Comparison of ENCODE assay signal across 31 cellular contexts in genomic region chr3:53589806-53590205, GRCh38.
"Had no signal": no experiment of that assay in that cellular context is flagged by ENCODE, and none has a peak within 500 bp of the region (broad histone marks: within the 10 kb centered on the region; RNA-seq: fewer than 3 reads in every experiment).

No MANE protein-coding gene starts in this region.

- H3K27me3 ChIP-seq: cardiac muscle cell had no signal

- H3K36me3 Mint-ChIP-seq: activated CD4-positive, alpha-beta memory T cell treated with anti-CD3 and anti-CD28 coated beads for 36 hours; activated CD8-positive, alpha-beta memory T cell treated with anti-CD3 and anti-CD28 coated beads, Interleukin-2, amount 10 ng/mL, durations not matched to agents 7 days and 5 days; activated naive CD8-positive, alpha-beta T cell; activated naive CD8-positive, alpha-beta T cell treated with anti-CD3 and anti-CD28 coated beads, Interleukin-2, amount 10 ng/mL, durations not matched to agents 7 days and 5 days; brain had no signal

- H3K9me3 Mint-ChIP-seq: activated B cell treated with CpG ODN at 0.5 μM for 24 hours; activated CD4-positive, alpha-beta memory T cell treated with anti-CD3 and anti-CD28 coated beads for 36 hours; activated CD4-positive, alpha-beta T cell treated with anti-CD3 and anti-CD28 coated beads, Interleukin-2, amount 10 ng/mL, durations not matched to agents 24 days and 14 days; activated CD8-positive, alpha-beta T cell treated with anti-CD3 and anti-CD28 coated beads for 36 hours; activated naive CD8-positive, alpha-beta T cell treated with anti-CD3 and anti-CD28 coated beads, Interleukin-2, amount 10 ng/mL, durations not matched to agents 7 days and 5 days; activated naive CD8-positive, alpha-beta T cell treated with anti-CD3 and anti-CD28 coated beads, Interleukin-2, amount 50 U/mL, for 24 hours; activated T-cell treated with anti-CD3 and anti-CD28 coated beads, Interleukin-2, amount 50 U/mL, for 24 hours; activated T-helper 2 cell treated with anti-CD3 and anti-CD28 coated beads, Interferon-gamma antibody, Interleukin-2, Interleukin-4, amounts not matched to agents 10 μg/mL and 5 μg/mL and 100 μg/mL, durations not matched to agents 14 hours and 24 hours and 36 hours; brain; central memory CD8-positive, alpha-beta T cell; T-helper 1 cell treated with Interleukin-12 subunit alpha and Interleukin-12 subunit beta and Interleukin-4 antibody, amounts not matched to agents 30 μg/mL and 1 μg/mL, for 36 hours; T-helper 2 cell treated with Interferon-gamma antibody and Interleukin-4, amounts not matched to agents 5 μg/mL and 100 μg/mL, for 36 hours had no signal

- H3K4me1 Mint-ChIP-seq: activated CD4-positive, alpha-beta T cell treated with anti-CD3 and anti-CD28 coated beads, Interleukin-2, amount 10 ng/mL, durations not matched to agents 24 days and 14 days; activated CD8-positive, alpha-beta memory T cell treated with anti-CD3 and anti-CD28 coated beads, Interleukin-2, amount 10 ng/mL, durations not matched to agents 7 days and 5 days; activated naive CD8-positive, alpha-beta T cell treated with anti-CD3 and anti-CD28 coated beads, Interleukin-2, amount 10 ng/mL, durations not matched to agents 7 days and 5 days; activated naive CD8-positive, alpha-beta T cell treated with anti-CD3 and anti-CD28 coated beads, Interleukin-2, amount 50 U/mL, for 24 hours; central memory CD8-positive, alpha-beta T cell had no signal

- H3K27me3 Mint-ChIP-seq: activated B cell treated with CpG ODN at 0.5 μM for 24 hours; activated naive CD8-positive, alpha-beta T cell; activated T-cell treated with anti-CD3 and anti-CD28 coated beads, Interleukin-2, amount 50 U/mL, for 24 hours had no signal

- H3K27ac Mint-ChIP-seq: activated B cell treated with CpG ODN at 0.5 μM for 24 hours; activated CD4-positive, alpha-beta memory T cell treated with anti-CD3 and anti-CD28 coated beads for 36 hours; activated CD4-positive, alpha-beta T cell treated with anti-CD3 and anti-CD28 coated beads, Interleukin-2, amount 10 ng/mL, durations not matched to agents 24 days and 14 days; activated CD8-positive, alpha-beta memory T cell treated with anti-CD3 and anti-CD28 coated beads, Interleukin-2, amount 10 ng/mL, durations not matched to agents 7 days and 5 days; activated CD8-positive, alpha-beta T cell treated with anti-CD3 and anti-CD28 coated beads for 36 hours; activated naive CD8-positive, alpha-beta T cell; activated naive CD8-positive, alpha-beta T cell treated with anti-CD3 and anti-CD28 coated beads, Interleukin-2, amount 10 ng/mL, durations not matched to agents 7 days and 5 days; activated naive CD8-positive, alpha-beta T cell treated with anti-CD3 and anti-CD28 coated beads, Interleukin-2, amount 50 U/mL, for 24 hours; activated T-cell treated with anti-CD3 and anti-CD28 coated beads, Interleukin-2, amount 50 U/mL, for 24 hours; activated T-helper 2 cell treated with anti-CD3 and anti-CD28 coated beads, Interferon-gamma antibody, Interleukin-2, Interleukin-4, amounts not matched to agents 10 μg/mL and 5 μg/mL and 100 μg/mL, durations not matched to agents 14 hours and 24 hours and 36 hours; brain; T-helper 1 cell treated with Interleukin-12 subunit alpha and Interleukin-12 subunit beta and Interleukin-4 antibody, amounts not matched to agents 30 μg/mL and 1 μg/mL, for 36 hours; T-helper 2 cell treated with Interferon-gamma antibody and Interleukin-4, amounts not matched to agents 5 μg/mL and 100 μg/mL, for 36 hours had no signal

- H3K36me3 ChIP-seq: cardiac muscle cell had no signal

- DNase-seq: activated B cell treated with CpG ODN at 0.5 μM for 24 hours; activated CD4-positive, alpha-beta memory T cell treated with anti-CD3 and anti-CD28 coated beads for 36 hours; activated CD4-positive, alpha-beta T cell treated with anti-CD3 and anti-CD28 coated beads for 4 hours; activated CD4-positive, alpha-beta T cell treated with anti-CD3 and anti-CD28 coated beads, Interleukin-2, amount 10 ng/mL, durations not matched to agents 24 days and 14 days; activated CD4-positive, alpha-beta T cell treated with anti-CD3 and anti-CD28 coated beads, Interleukin-2, amount 50 U/mL, for 1 hour; activated CD4-positive, alpha-beta T cell treated with anti-CD3 and anti-CD28 coated beads, Interleukin-2, amount 50 U/mL, for 4 hours; activated CD4-positive, CD25-positive, alpha-beta regulatory T cell treated with anti-CD3 and anti-CD28 coated beads, Interleukin-2, amount 50 U/mL, for 72 hours; activated CD8-positive, alpha-beta memory T cell treated with anti-CD3 and anti-CD28 coated beads, Interleukin-2, amount 10 ng/mL, durations not matched to agents 7 days and 5 days; activated CD8-positive, alpha-beta memory T cell treated with anti-CD3 and anti-CD28 coated beads, Interleukin-2, amount 50 U/mL, for 48 hours; activated CD8-positive, alpha-beta T cell treated with anti-CD3 and anti-CD28 coated beads for 36 hours; activated effector memory CD4-positive, alpha-beta T cell treated with Interleukin-2 at 50 U/mL for 16 hours; activated gamma-delta T cell; activated naive CD4-positive, alpha-beta T cell treated with anti-CD3 and anti-CD28 coated beads, Interleukin-2, amount 50 U/mL, for 16 hours; activated naive CD4-positive, alpha-beta T cell treated with Interleukin-2 at 50 U/mL for 16 hours; activated naive CD8-positive, alpha-beta T cell treated with anti-CD3 and anti-CD28 coated beads, Interleukin-2, amount 10 ng/mL, durations not matched to agents 7 days and 5 days; activated naive CD8-positive, alpha-beta T cell treated with anti-CD3 and anti-CD28 coated beads, Interleukin-2, amount 50 U/mL, for 24 hours; activated T-cell treated with anti-CD3 and anti-CD28 coated beads, Interleukin-2, amount 50 U/mL, for 24 hours; activated T-cell treated with anti-CD3 and anti-CD28 coated beads, Interleukin-2, amount 50 U/mL, for 48 hours; amygdala; aorta; SW 1271; T-helper 1 cell; T-helper 9 cell had no signal

- H3K27ac ChIP-seq: cardiac muscle cell, VCaP had no signal

- H3K4me3 ChIP-seq: cardiac muscle cell had no signal

- H3K4me3 Mint-ChIP-seq: activated B cell treated with CpG ODN at 0.5 μM for 24 hours; activated CD4-positive, alpha-beta memory T cell treated with anti-CD3 and anti-CD28 coated beads for 36 hours; activated CD4-positive, alpha-beta T cell treated with anti-CD3 and anti-CD28 coated beads, Interleukin-2, amount 10 ng/mL, durations not matched to agents 24 days and 14 days; activated CD8-positive, alpha-beta memory T cell treated with anti-CD3 and anti-CD28 coated beads, Interleukin-2, amount 10 ng/mL, durations not matched to agents 7 days and 5 days; activated CD8-positive, alpha-beta T cell treated with anti-CD3 and anti-CD28 coated beads for 36 hours; activated naive CD8-positive, alpha-beta T cell; activated naive CD8-positive, alpha-beta T cell treated with anti-CD3 and anti-CD28 coated beads, Interleukin-2, amount 10 ng/mL, durations not matched to agents 7 days and 5 days; activated naive CD8-positive, alpha-beta T cell treated with anti-CD3 and anti-CD28 coated beads, Interleukin-2, amount 50 U/mL, for 24 hours; activated T-cell treated with anti-CD3 and anti-CD28 coated beads, Interleukin-2, amount 50 U/mL, for 24 hours; brain; central memory CD8-positive, alpha-beta T cell; T-helper 1 cell treated with Interleukin-12 subunit alpha and Interleukin-12 subunit beta and Interleukin-4 antibody, amounts not matched to agents 30 μg/mL and 1 μg/mL, for 36 hours; T-helper 2 cell treated with Interferon-gamma antibody and Interleukin-4, amounts not matched to agents 5 μg/mL and 100 μg/mL, for 36 hours had no signal

- ATAC-seq: activated CD8-positive, alpha-beta memory T cell treated with anti-CD3 and anti-CD28 coated beads, Interleukin-2, amount 10 ng/mL, durations not matched to agents 7 days and 5 days; activated CD8-positive, alpha-beta T cell treated with anti-CD3 and anti-CD28 coated beads for 36 hours; activated naive CD8-positive, alpha-beta T cell treated with anti-CD3 and anti-CD28 coated beads, Interleukin-2, amount 50 U/mL, for 24 hours had no signal
